18 cellular contexts compared by ENCODE assay signal in the genomic region with DNA sequence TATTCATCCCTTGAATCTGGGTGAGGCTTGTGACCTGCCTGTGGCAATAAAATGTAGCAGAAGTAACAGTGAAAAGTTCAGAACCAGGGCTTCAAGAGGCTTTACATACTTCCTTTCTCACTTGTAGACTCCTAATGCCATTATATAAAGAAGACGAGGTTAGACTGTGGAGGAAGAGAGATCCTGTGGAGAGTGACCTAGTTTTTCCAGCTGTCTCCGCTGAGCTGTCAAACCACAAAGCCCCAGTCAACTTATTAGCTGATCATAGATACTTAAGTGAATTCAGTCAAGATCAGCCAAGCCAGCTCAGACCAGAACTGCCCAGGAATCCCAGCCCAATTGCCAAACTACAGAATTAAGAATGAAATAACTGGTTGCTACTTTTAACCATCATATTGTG.
A peak's percentile ranks its signal among the peaks of the same experiment; 100 is the strongest.
DNase-seq lines count a peak whose midpoint lies in the region; ATAC-seq and TF ChIP-seq lines count a peak whose summit lies in the region.
"Had no signal": no experiment of that assay in that cellular context is flagged by ENCODE, and none has a peak within 500 bp of the region (broad histone marks: within the 10 kb centered on the region; RNA-seq: fewer than 3 reads in every experiment).

No MANE protein-coding gene starts in this region.

- DNase-seq in mammary epithelial cell (peak; percentile 46), MCF 10A (ENCODE audit: unreplicated experiment) (no peak), myocyte (ENCODE audit: low read depth) (peak; percentile 78), stromal cell of bone marrow (ENCODE audit: low read depth) (peak; percentile 45), dermis blood vessel endothelial cell (no peak), tibial artery (no peak)
- DNase-seq in activated T-cell treated with anti-CD3 and anti-CD28 coated beads, Interleukin-2, amount 50 U/mL, for 4 hours, result no peak
- DNase-seq: glutamatergic neuron; HCEC 1CT; lower lobe of right lung; NCI-H446 treated with DMSO at 0.1 percent for 48 hours; right lobe of liver; stimulated activated naive CD4-positive, alpha-beta T cell had no signal

- H3K9me3 ChIP-seq in mammary epithelial cell (replicated peaks; ENCODE audit: insufficient read depth, low read length) (no peaks in the 10 kb centered on the region), tibial artery (no peaks in the 10 kb centered on the region)
- H3K9me3 ChIP-seq: lower lobe of right lung, right lobe of liver had no signal

- H4K20me1 ChIP-seq in mammary epithelial cell (ENCODE audit: insufficient read depth, low read length), result no peaks in the 10 kb centered on the region

- no peaks in the 10 kb centered on the region for H3K4me1 Mint-ChIP-seq in MCF 10A (ENCODE audit: insufficient read depth, unreplicated experiment)
- H3K4me1 Mint-ChIP-seq in activated T-cell treated with anti-CD3 and anti-CD28 coated beads, Interleukin-2, amount 50 U/mL, for 4 hours (ENCODE audit: low read depth), result peaks cover 13% of the 10 kb centered on the region

- CTCF ChIA-PET in mammary epithelial cell (lab: Charles Lee; ENCODE audit: low non-redundant PET) (interaction anchor here (0.9 kb wide), 1 partner anchor 278 kb away, joined by 4 read pairs; no protein-coding TSS in a partner anchor), MCF 10A (lab: Yijun Ruan, JAX) (no interaction called here)

- H3K9ac ChIP-seq in mammary epithelial cell (ENCODE audit: insufficient read depth, low read length), result no peak overlapping the region
- H3K9ac ChIP-seq: KMS-11 had no signal

- no peaks in the 10 kb centered on the region for H3K27me3 Mint-ChIP-seq in MCF 10A (ENCODE audit: insufficient read depth, unreplicated experiment)
- peaks cover 3% of the 10 kb centered on the region for H3K27me3 Mint-ChIP-seq in activated T-cell treated with anti-CD3 and anti-CD28 coated beads, Interleukin-2, amount 50 U/mL, for 4 hours (ENCODE audit: low read depth)

- H3K27me3 ChIP-seq in mammary epithelial cell (ENCODE audit: insufficient read depth, low read length), result no peaks in the 10 kb centered on the region
- H3K27me3 ChIP-seq in tibial artery, result no peaks in the 10 kb centered on the region
- H3K27me3 ChIP-seq: right lobe of liver had no signal

- no peaks in the 10 kb centered on the region for H3K36me3 Mint-ChIP-seq in MCF 10A (ENCODE audit: insufficient read depth, unreplicated experiment)
- no peaks in the 10 kb centered on the region for H3K36me3 Mint-ChIP-seq in activated T-cell treated with anti-CD3 and anti-CD28 coated beads, Interleukin-2, amount 50 U/mL, for 4 hours (ENCODE audit: insufficient read depth)

- intact Hi-C loops in mammary epithelial cell (cut with micrococcal nuclease), result no loop called here
- intact Hi-C loops in MCF 10A (cut with micrococcal nuclease), result no loop called here
- intact Hi-C loops in tibial artery (cut with DNase I; ENCODE audit: low total_unique reads), result no loop called here

- no peaks in the 10 kb centered on the region for H3K36me3 ChIP-seq in mammary epithelial cell (ENCODE audit: insufficient read depth, low read length)
- H3K36me3 ChIP-seq in tibial artery, result no peaks in the 10 kb centered on the region
- H3K36me3 ChIP-seq: lower lobe of right lung, right lobe of liver had no signal

- dilution Hi-C loops in mammary epithelial cell (cut with HindIII; ENCODE audit: low sequenced_read_pairs), result no loop called here

- peak; percentile 67 to 76 for ATAC-seq in activated T-cell treated with anti-CD3 and anti-CD28 coated beads, Interleukin-2, amount 50 U/mL, for 4 hours
- no peak for ATAC-seq in HG03039 (IDR thresholded peaks at IDR 0.05; ENCODE audit: unreplicated experiment)
- ATAC-seq: SK-N-SH treated with all-trans-retinoic acid at 6 μM for 48 hours had no signal

- no peaks in the 10 kb centered on the region for H3K79me2 ChIP-seq in mammary epithelial cell (ENCODE audit: insufficient read depth, low read length)

- H3K4me2 ChIP-seq in mammary epithelial cell (ENCODE audit: insufficient read depth, low read depth, low read length), result no peak overlapping the region
- H3K4me2 ChIP-seq: KMS-11 had no signal

- H3K27ac Mint-ChIP-seq in MCF 10A (ENCODE audit: low read depth, unreplicated experiment), result no peak overlapping the region
- H3K27ac Mint-ChIP-seq: dendritic cell treated with granulocyte-macrophage colony-stimulating factor and Interleukin-4, amounts not matched to agents 40 ng/mL and 50 ng/mL, for 4 days had no signal

- H3K27ac ChIP-seq in mammary epithelial cell (ENCODE audit: insufficient read depth, low read depth, low read length) (no peak overlapping the region), tibial artery (no peak overlapping the region)
- H3K27ac ChIP-seq: KMS-11, lower lobe of right lung, right lobe of liver had no signal

- WGBS in mammary epithelial cell (ENCODE audit: low coverage, missing lambda C conversion rate), result 77% methylated on average over 2 of the region's 2 CpGs

- BruUV-seq in mammary epithelial cell (replicated peaks; lab: Mats Ljungman, UMichigan) (no TSS peak), MCF 10A (replicated peaks; lab: Mats Ljungman, UMichigan) (no TSS peak)

- H3K9me3 Mint-ChIP-seq in MCF 10A (ENCODE audit: unreplicated experiment), result no peaks in the 10 kb centered on the region
- H3K9me3 Mint-ChIP-seq in activated T-cell treated with anti-CD3 and anti-CD28 coated beads, Interleukin-2, amount 50 U/mL, for 4 hours, result peaks cover 3% of the 10 kb centered on the region
- H3K9me3 Mint-ChIP-seq: dendritic cell treated with granulocyte-macrophage colony-stimulating factor and Interleukin-4, amounts not matched to agents 40 ng/mL and 50 ng/mL, for 4 days had no signal

- no peak for TF ChIP-seq CTCF in mammary epithelial cell (conservative IDR thresholded peaks at IDR 0.05 in 1 of 2, IDR thresholded peaks at IDR 0.05 in 1 of 2; ENCODE audit: extremely low read depth in 1 of 2, insufficient read depth in 1 of 2, low read depth in 1 of 2, low read length in 2 of 2)
- no peak for TF ChIP-seq CTCF in MCF 10A (IDR thresholded peaks at IDR 0.05; ENCODE audit: unreplicated experiment)
- TF ChIP-seq CTCF in tibial artery (IDR thresholded peaks at IDR 0.05), result no peak

- no peak overlapping the region for H3K4me3 ChIP-seq in mammary epithelial cell (replicated peaks in 1 of 3; ENCODE audit: insufficient read depth in 1 of 3, low read depth in 2 of 3, low read length in 3 of 3)
- no peak overlapping the region for H3K4me3 ChIP-seq in tibial artery
- H3K4me3 ChIP-seq: lower lobe of right lung, right lobe of liver had no signal

- H2AFZ ChIP-seq in mammary epithelial cell (ENCODE audit: low read depth, low read length), result no peak overlapping the region

- in situ Hi-C loops in mammary epithelial cell (cut with MboI; ENCODE audit: low sequenced_read_pairs in 2 of 2), result no loop called here

- no peaks in the 10 kb centered on the region for H3K4me1 ChIP-seq in mammary epithelial cell (ENCODE audit: insufficient read depth, low read length)
- H3K4me1 ChIP-seq in tibial artery, result no peaks in the 10 kb centered on the region
- H3K4me1 ChIP-seq: right lobe of liver had no signal

- H3K4me3 Mint-ChIP-seq in MCF 10A (ENCODE audit: unreplicated experiment), result no peak overlapping the region
- no peak overlapping the region for H3K4me3 Mint-ChIP-seq in activated T-cell treated with anti-CD3 and anti-CD28 coated beads, Interleukin-2, amount 50 U/mL, for 4 hours
- H3K4me3 Mint-ChIP-seq: CD4-positive, CD25-positive, alpha-beta regulatory T cell; dendritic cell treated with granulocyte-macrophage colony-stimulating factor and Interleukin-4, amounts not matched to agents 40 ng/mL and 50 ng/mL, for 4 days had no signal

- POLR2A ChIA-PET in MCF 10A (lab: Yijun Ruan, JAX), result interaction anchor here (1.7 kb wide), 1 partner anchor 37 kb away, joined by 6 read pairs; no protein-coding TSS in a partner anchor

Comparison
In these comparisons a context has a peak if more than half of its experiments do, and no peak if none do; other contexts are left out.
1. DNase-seq: peak in mammary epithelial cell (single experiment), myocyte (single experiment) and stromal cell of bone marrow (single experiment); none in MCF 10A (single experiment), activated T-cell treated with anti-CD3 and anti-CD28 coated beads, Interleukin-2, amount 50 U/mL, for 4 hours (single experiment), dermis blood vessel endothelial cell (single experiment) and tibial artery (0 of 2).